ENCODE assay signal across 7 cellular contexts in genomic region chr5:1013948-1014301, GRCh38. TPM values are rescaled to one million over a fixed set of nuclear protein-coding genes. Genes with fewer than 3 reads are reported as not detected.
"Had no signal": no experiment of that assay in that cellular context is flagged by ENCODE, and none has a peak within 500 bp of the region (broad histone marks: within the 10 kb centered on the region; RNA-seq: fewer than 3 reads in every experiment).

No MANE protein-coding gene starts in this region.

- H3K4me2 ChIP-seq: GM23338, KMS-11 had no signal

- H2AFZ ChIP-seq: GM23338 had no signal

- H3K9ac ChIP-seq: KMS-11 had no signal

- H3K4me3 ChIP-seq: GM23338 had no signal

- DNase-seq: H9, HCEC 1CT, KBM-7 had no signal

- ATAC-seq: GM23338, HepG2 had no signal

- H3K27ac ChIP-seq: KMS-11 had no signal

RNA-seq across cellular contexts. Expression of gene NKD2, which starts 5.3 kb away (rescaled TPM):
- total RNA-seq: HT1080 had no signal
